16 cellular contexts compared by ENCODE assay signal in the genomic region with DNA sequence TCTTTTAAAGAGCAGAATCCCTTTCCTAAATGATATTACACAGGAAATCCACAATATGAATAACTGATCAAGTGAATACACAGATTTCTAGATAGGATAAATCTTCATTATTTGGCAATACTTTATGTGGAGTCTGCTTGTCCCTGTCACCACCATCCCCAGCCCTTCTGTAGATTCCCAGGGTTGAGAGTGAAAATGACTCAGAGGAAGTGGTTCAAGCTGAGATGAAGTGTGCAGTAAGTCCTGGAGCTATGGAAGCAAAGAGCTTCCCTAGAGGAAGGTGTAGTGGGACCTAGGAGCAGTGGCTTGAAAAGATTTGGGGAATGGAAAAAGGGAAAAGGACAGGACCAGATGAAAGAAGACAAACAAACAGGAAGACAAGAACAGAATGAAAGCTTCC.
A peak's percentile ranks its signal among the peaks of the same experiment; 100 is the strongest.
DNase-seq lines count a peak whose midpoint lies in the region; ATAC-seq, FAIRE-seq and TF ChIP-seq lines count a peak whose summit lies in the region.
"Had no signal": no experiment of that assay in that cellular context is flagged by ENCODE, and none has a peak within 500 bp of the region (broad histone marks: within the 10 kb centered on the region; RNA-seq: fewer than 3 reads in every experiment).

No MANE protein-coding gene starts in this region.

- TF ChIP-seq POLR2A in stomach (IDR thresholded peaks at IDR 0.05), result no peak
- TF ChIP-seq POLR2A in upper lobe of left lung (IDR thresholded peaks at IDR 0.05), result no peak

- peaks cover 12% of the 10 kb centered on the region for H3K27me3 Mint-ChIP-seq in nephron progenitor cell (ENCODE audit: low read depth, poor library complexity)

- H3K4me1 Mint-ChIP-seq in nephron progenitor cell, result peaks cover 7% of the 10 kb centered on the region

- H3K36me3 ChIP-seq in bronchial epithelial cell (ENCODE audit: control insufficient read depth, insufficient read depth, low read length), result no peaks in the 10 kb centered on the region
- H3K36me3 ChIP-seq in stomach, result no peaks in the 10 kb centered on the region
- H3K36me3 ChIP-seq in upper lobe of left lung, result no peaks in the 10 kb centered on the region
- H3K36me3 ChIP-seq: cardiac muscle cell had no signal

- peak overlapping the region; percentile 14 for H3K27ac Mint-ChIP-seq in nephron progenitor cell
- H3K27ac Mint-ChIP-seq: activated T-helper 17 cell treated with anti-CD3 and anti-CD28 coated beads, Interleukin-2, amount 50 U/mL, for 72 hours; GM23338; T-helper 2 cell treated with Interferon-gamma antibody and Interleukin-4, amounts not matched to agents 5 μg/mL and 100 μg/mL, for 36 hours had no signal

- H3K36me3 Mint-ChIP-seq in nephron progenitor cell (ENCODE audit: low read depth), result no peaks in the 10 kb centered on the region

- intact Hi-C loops in stomach (cut with DNase I; ENCODE audit: low total_unique reads), result no loop called here

- TF ChIP-seq EP300 in stomach (IDR thresholded peaks at IDR 0.05) (no peak), upper lobe of left lung (IDR thresholded peaks at IDR 0.05) (no peak)

- DNase-seq in Daoy (ENCODE audit: low read depth), result peak; percentile 76
- peak; percentile 91 for DNase-seq in HT1080 (ENCODE audit: low read depth)
- peak; percentile 86 for DNase-seq in bronchial epithelial cell (ENCODE audit: low read depth)
- no peak for DNase-seq in nephron progenitor cell
- DNase-seq in stomach, result no peak
- DNase-seq in DMS153 (lab: John Stamatoyannopoulos, UW), result no peak
- DNase-seq in activated CD4-positive, alpha-beta T cell treated with anti-CD3 and anti-CD28 coated beads for 1 hour, result no peak
- DNase-seq in upper lobe of left lung, result no peak
- DNase-seq: AML-193, erythroblast, NCI-H1417, NCI-H748 treated with DMSO at 0.1 percent for 48 hours had no signal

- H3K9me3 Mint-ChIP-seq in nephron progenitor cell, result no peaks in the 10 kb centered on the region
- H3K9me3 Mint-ChIP-seq: activated T-helper 17 cell treated with anti-CD3 and anti-CD28 coated beads, Interleukin-2, amount 50 U/mL, for 72 hours; GM23338; T-helper 2 cell treated with Interferon-gamma antibody and Interleukin-4, amounts not matched to agents 5 μg/mL and 100 μg/mL, for 36 hours had no signal

- no peak for FAIRE-seq in bronchial epithelial cell (lab: Jason Lieb, UNC)

- H3K4me1 ChIP-seq in stomach (no peaks in the 10 kb centered on the region), upper lobe of left lung (no peaks in the 10 kb centered on the region)

- no peak overlapping the region for H3K4me3 ChIP-seq in bronchial epithelial cell (ENCODE audit: low read depth, low read length)
- H3K4me3 ChIP-seq in stomach, result no peak overlapping the region
- no peak overlapping the region for H3K4me3 ChIP-seq in upper lobe of left lung
- H3K4me3 ChIP-seq: cardiac muscle cell, GM23338 had no signal

- no peak overlapping the region for H3K4me3 Mint-ChIP-seq in nephron progenitor cell
- H3K4me3 Mint-ChIP-seq: activated T-helper 17 cell treated with anti-CD3 and anti-CD28 coated beads, Interleukin-2, amount 50 U/mL, for 72 hours; GM23338; T-helper 2 cell treated with Interferon-gamma antibody and Interleukin-4, amounts not matched to agents 5 μg/mL and 100 μg/mL, for 36 hours had no signal

- H3K27me3 ChIP-seq in bronchial epithelial cell (ENCODE audit: control insufficient read depth, insufficient read depth, low read length) (no peaks in the 10 kb centered on the region), stomach (no peaks in the 10 kb centered on the region), upper lobe of left lung (no peaks in the 10 kb centered on the region)
- H3K27me3 ChIP-seq: cardiac muscle cell had no signal

- H3K27ac ChIP-seq in stomach (no peak overlapping the region), upper lobe of left lung (no peak overlapping the region)
- H3K27ac ChIP-seq: cardiac muscle cell had no signal

- ATAC-seq in upper lobe of left lung (ENCODE audit: low FRiP score in 2 of 2), result no peak
- ATAC-seq: activated T-helper 17 cell treated with anti-CD3 and anti-CD28 coated beads, Interleukin-2, amount 50 U/mL, for 72 hours; GM23338 had no signal

- H3K9me3 ChIP-seq in stomach, result no peaks in the 10 kb centered on the region
- H3K9me3 ChIP-seq in upper lobe of left lung, result no peaks in the 10 kb centered on the region

- TF ChIP-seq CTCF in bronchial epithelial cell (IDR thresholded peaks at IDR 0.05; ENCODE audit: insufficient read depth, low read length, severe bottlenecking) (no peak), nephron progenitor cell (IDR thresholded peaks at IDR 0.05) (no peak), stomach (IDR thresholded peaks at IDR 0.05) (no peak), upper lobe of left lung (IDR thresholded peaks at IDR 0.05) (no peak)

Comparison
In these comparisons a context has a peak if more than half of its experiments do, and no peak if none do; other contexts are left out.
1. DNase-seq: peak in Daoy (single experiment), HT1080 (single experiment) and bronchial epithelial cell (single experiment); none in nephron progenitor cell (single experiment), stomach (single experiment), DMS153 (single experiment), activated CD4-positive, alpha-beta T cell treated with anti-CD3 and anti-CD28 coated beads for 1 hour (single experiment) and upper lobe of left lung (0 of 2).